In genomic region chr9:117081641-117082317, GRCh38 we compare ENCODE assay signal across 1 cellular context.
TF ChIP-seq lines count a peak whose summit lies in the region.

No MANE protein-coding gene starts in this region.

TF ChIP-seq in GM23338, 12 proteins besides CTCF, POLR2A, EP300 and RAD21:
- TF ChIP-seq REST (IDR thresholded peaks at IDR 0.05; ENCODE audit: unreplicated experiment) (no peak), ZNF114 (CRISPR knock-in tag; IDR thresholded peaks at IDR 0.05) (no peak), POLR2AphosphoS5 (IDR thresholded peaks at IDR 0.05; ENCODE audit: low read depth) (no peak), EZH2 (IDR thresholded peaks at IDR 0.05; ENCODE audit: low read depth, unreplicated experiment) (no peak), STAT1 (IDR thresholded peaks at IDR 0.05; ENCODE audit: unreplicated experiment) (no peak), JUNB (IDR thresholded peaks at IDR 0.05; ENCODE audit: unreplicated experiment) (no peak), EZH2phosphoT487 (IDR thresholded peaks at IDR 0.05; ENCODE audit: unreplicated experiment) (no peak), ZNF462 (CRISPR knock-in tag; IDR thresholded peaks at IDR 0.05) (no peak), ZNF331 (CRISPR knock-in tag; IDR thresholded peaks at IDR 0.05; ENCODE audit: low read depth) (no peak), CREB1 (CRISPR knock-in tag; IDR thresholded peaks at IDR 0.05; ENCODE audit: low read depth) (no peak), NANOG (IDR thresholded peaks at IDR 0.05; ENCODE audit: borderline replicate concordance) (no peak), ETS1 (IDR thresholded peaks at IDR 0.05) (no peak)
